1 cellular context compared by ENCODE assay signal in genomic region chr15:90716976-90717821, GRCh38.
A peak's percentile ranks its signal among the peaks of the same experiment; 100 is the strongest.
TF ChIP-seq lines count a peak whose summit lies in the region.

BLM (plus strand) TSS chr15:90717346; CDS start chr15:90747393, 30,047 bp downstream.

TF ChIP-seq in HepG2, 621 proteins besides CTCF, POLR2A, EP300 and RAD21 (continued from another document and continues in another):
- TF ChIP-seq SOX5 (CRISPR knock-in tag; IDR thresholded peaks at IDR 0.05; ENCODE audit: borderline replicate concordance) (no peak), ZBTB38 (CRISPR knock-in tag; IDR thresholded peaks at IDR 0.05) (peak; percentile 36; the same call in 1 of the 2 replicates), KDM5A (IDR thresholded peaks at IDR 0.05; ENCODE audit: borderline replicate concordance, low read length) (no peak; the same call in 1 of the 2 replicates), DR1 (CRISPR knock-in tag; IDR thresholded peaks at IDR 0.05) (peak; percentile 85; the same call in 1 of the 2 replicates), AHDC1 (CRISPR knock-in tag; IDR thresholded peaks at IDR 0.05; ENCODE audit: borderline replicate concordance) (0 out of 2 replicates have a peak, but pooled peaks have one; percentile 28), ZNF639 (CRISPR knock-in tag; conservative IDR thresholded peaks at IDR 0.05) (0 out of 2 replicates have a peak, but pooled peaks have one; percentile 36), ZKSCAN8 (CRISPR knock-in tag; IDR thresholded peaks at IDR 0.05; ENCODE audit: borderline replicate concordance) (no peak), ZSCAN5A (CRISPR knock-in tag; IDR thresholded peaks at IDR 0.05; ENCODE audit: borderline replicate concordance) (peak; percentile 83; the same call in 1 of the 2 replicates), ZNF343 (CRISPR knock-in tag; IDR thresholded peaks at IDR 0.05) (no peak), BORCS8-MEF2B (CRISPR knock-in tag; IDR thresholded peaks at IDR 0.05) (peak; percentile 99), CREM (IDR thresholded peaks at IDR 0.05) (peak; percentile 66; the same call in 1 of the 2 replicates), CREM (CRISPR knock-in tag; IDR thresholded peaks at IDR 0.05) (no peak), SRSF1 (optimal IDR thresholded peaks at IDR 0.05; ENCODE audit: low read depth, low read length) (no peak), ZNF780A (CRISPR knock-in tag; IDR thresholded peaks at IDR 0.05) (peak; percentile 93; the same call in 1 of the 2 replicates), ZNF879 (CRISPR knock-in tag; IDR thresholded peaks at IDR 0.05) (peak; percentile 49; the same call in 1 of the 2 replicates), MTA3 (CRISPR knock-in tag; IDR thresholded peaks at IDR 0.05) (no peak), ATF2 (CRISPR knock-in tag; IDR thresholded peaks at IDR 0.05) (no peak), GLI4 (CRISPR knock-in tag; IDR thresholded peaks at IDR 0.05; ENCODE audit: borderline replicate concordance) (no peak), BRD4 (CRISPR knock-in tag; IDR thresholded peaks at IDR 0.05) (no peak), ZNF484 (CRISPR knock-in tag; IDR thresholded peaks at IDR 0.05; ENCODE audit: borderline replicate concordance, low read depth) (no peak), MATR3 (CRISPR knock-in tag; IDR thresholded peaks at IDR 0.05) (no peak), PBX3 (CRISPR knock-in tag; IDR thresholded peaks at IDR 0.05; ENCODE audit: borderline replicate concordance) (no peak), RCOR2 (CRISPR knock-in tag; IDR thresholded peaks at IDR 0.05) (no peak), IKZF5 (CRISPR knock-in tag; IDR thresholded peaks at IDR 0.05) (0 out of 2 replicates have a peak, but pooled peaks have one; percentile 27), MYC (CRISPR knock-in tag; IDR thresholded peaks at IDR 0.05; ENCODE audit: borderline replicate concordance) (peak; percentile 75; the same call in 1 of the 2 replicates), ZFY (CRISPR knock-in tag; IDR thresholded peaks at IDR 0.05) (peak; percentile 81), MXI1 (IDR thresholded peaks at IDR 0.05; ENCODE audit: borderline replicate concordance, low read depth, low read length) (peak; percentile 99), ZNF703 (CRISPR knock-in tag; IDR thresholded peaks at IDR 0.05; ENCODE audit: borderline replicate concordance) (peak; percentile 39; the same call in 1 of the 2 replicates), HNF4G (IDR thresholded peaks at IDR 0.05; ENCODE audit: borderline replicate concordance, low read depth, low read length) (no peak), HNF4G (CRISPR knock-in tag; IDR thresholded peaks at IDR 0.05; ENCODE audit: borderline replicate concordance, low read depth) (no peak), EED (CRISPR knock-in tag; IDR thresholded peaks at IDR 0.05) (no peak), MAX (IDR thresholded peaks at IDR 0.05) (peak; percentile 94), DNMT1 (CRISPR knock-in tag; IDR thresholded peaks at IDR 0.05) (no peak), RNF219 (CRISPR knock-in tag; IDR thresholded peaks at IDR 0.05) (no peak), YEATS2 (CRISPR knock-in tag; IDR thresholded peaks at IDR 0.05; ENCODE audit: borderline replicate concordance) (peak; percentile 91), MAFK (conservative IDR thresholded peaks at IDR 0.05 in 1 of 2, IDR thresholded peaks at IDR 0.05 in 1 of 2; ENCODE audit: low read length in 2 of 2) (no peak), KLF6 (CRISPR knock-in tag; IDR thresholded peaks at IDR 0.05) (peak; percentile 19; the same call in 1 of the 2 replicates), ASH2L (IDR thresholded peaks at IDR 0.05; ENCODE audit: insufficient read length, low read depth, low read length) (peak; percentile 60), ZBTB7B (CRISPR knock-in tag; IDR thresholded peaks at IDR 0.05) (no peak), ZNF740 (CRISPR knock-in tag; IDR thresholded peaks at IDR 0.05) (no peak), SIN3B (IDR thresholded peaks at IDR 0.05; ENCODE audit: low read length) (peak; percentile 98), ZNF841 (CRISPR knock-in tag; IDR thresholded peaks at IDR 0.05; ENCODE audit: borderline replicate concordance) (peak; percentile 71; the same call in 1 of the 2 replicates), MTF1 (CRISPR knock-in tag; IDR thresholded peaks at IDR 0.05) (no peak), ZNF431 (CRISPR knock-in tag; IDR thresholded peaks at IDR 0.05; ENCODE audit: borderline replicate concordance, low read depth) (peak; percentile 27; the same call in 1 of the 2 replicates), SIN3A (IDR thresholded peaks at IDR 0.05; ENCODE audit: borderline replicate concordance, low read depth, low read length) (peak; percentile 99), ZNF580 (CRISPR knock-in tag; IDR thresholded peaks at IDR 0.05; ENCODE audit: borderline replicate concordance, low read depth) (no peak), RBFOX2 (IDR thresholded peaks at IDR 0.05; ENCODE audit: low read depth, low read length) (peak; percentile 74), ETV5 (CRISPR knock-in tag; IDR thresholded peaks at IDR 0.05; ENCODE audit: borderline replicate concordance) (peak; percentile 64), SNAPC5 (CRISPR knock-in tag; IDR thresholded peaks at IDR 0.05; ENCODE audit: borderline replicate concordance) (peak; percentile 97), KDM2A (CRISPR knock-in tag; IDR thresholded peaks at IDR 0.05; ENCODE audit: borderline replicate concordance, low read depth) (peak; percentile 87)
